In genomic region chr7:51732066-51732465, GRCh38 we compare ENCODE assay signal across 1 cellular context.
TF ChIP-seq lines count a peak whose summit lies in the region.

No MANE protein-coding gene starts in this region.

TF ChIP-seq in H1, 55 proteins besides CTCF, POLR2A, EP300 and RAD21 (continued from another document):
- TF ChIP-seq EGR1 (IDR thresholded peaks at IDR 0.05; ENCODE audit: borderline replicate concordance, low read depth, low read length) = no peak
- no peak for TF ChIP-seq CREB1 (IDR thresholded peaks at IDR 0.05)
- no peak for TF ChIP-seq SP1 (IDR thresholded peaks at IDR 0.05; ENCODE audit: low read depth, low read length)
- TF ChIP-seq BCL11A (IDR thresholded peaks at IDR 0.05; ENCODE audit: low read depth in 2 of 2, low read length in 2 of 2) = no peak
- no peak for TF ChIP-seq RFX5 (IDR thresholded peaks at IDR 0.05; ENCODE audit: borderline replicate concordance, low read depth, low read length)
- no peak for TF ChIP-seq EZH2 (IDR thresholded peaks at IDR 0.05; ENCODE audit: low read depth, low read length, severe bottlenecking)
TF ChIP-seq in H1: peak in this region for 0.
